ENCODE assay signal across 1 cellular context in the genomic region with DNA sequence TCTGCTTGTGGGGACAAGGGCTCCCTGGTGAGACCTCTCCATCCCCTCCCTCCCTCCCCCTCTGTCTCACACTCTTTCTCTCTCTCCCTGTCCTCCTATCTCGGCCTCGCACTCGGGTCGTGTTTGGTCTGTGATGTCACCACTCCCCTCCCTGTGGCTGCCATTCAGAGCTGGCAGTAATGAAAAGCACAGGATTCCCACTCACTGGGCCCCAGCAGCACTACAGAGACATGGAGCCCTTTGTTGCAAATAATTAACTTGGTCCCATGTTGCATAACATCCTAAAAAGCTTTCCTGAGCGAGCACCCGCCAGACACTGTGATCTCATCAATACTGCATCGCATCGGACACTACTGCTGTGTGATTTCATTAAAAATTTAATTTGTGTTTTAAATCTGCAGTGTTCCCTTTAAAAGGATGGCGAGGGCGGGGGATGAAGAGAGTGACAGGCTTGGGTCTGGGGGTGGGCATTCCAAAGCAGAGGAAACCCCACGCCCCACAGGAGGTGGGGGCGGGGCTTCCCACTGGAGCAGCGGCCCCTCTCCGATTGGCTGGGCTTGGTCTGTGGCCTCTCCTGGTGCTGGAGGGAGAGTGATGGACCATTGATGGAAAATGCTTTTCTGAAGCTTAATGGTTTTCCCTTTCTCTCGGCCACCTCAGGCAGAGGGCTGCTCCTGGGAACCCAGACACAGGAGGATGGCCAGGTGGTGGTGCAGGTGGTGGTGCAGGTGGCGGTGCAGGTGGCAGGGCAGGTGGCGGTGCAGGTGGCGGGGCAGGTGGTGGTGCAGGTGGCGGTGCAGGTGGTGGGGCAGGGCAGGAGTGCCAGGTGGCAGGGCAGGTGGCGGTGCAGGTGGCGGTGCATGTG.
TF ChIP-seq lines count a peak whose summit lies in the region.

No MANE protein-coding gene starts in this region.

TF ChIP-seq in IMR-90, 13 proteins besides CTCF, POLR2A, EP300 and RAD21:
- TF ChIP-seq CEBPB (IDR thresholded peaks at IDR 0.05; ENCODE audit: low read depth, low read length) = peak; percentile 14; the same call in 1 of the 2 replicates
- TF ChIP-seq MAFK (IDR thresholded peaks at IDR 0.05; ENCODE audit: low read depth, low read length) = no peak
